29 cellular contexts compared by ENCODE assay signal in genomic region chr20:35564905-35565304, GRCh38. TPM values are rescaled to one million over a fixed set of nuclear protein-coding genes. Genes with fewer than 3 reads are reported as not detected.
"Had no signal": no experiment of that assay in that cellular context is flagged by ENCODE, and none has a peak within 500 bp of the region (broad histone marks: within the 10 kb centered on the region; RNA-seq: fewer than 3 reads in every experiment).

No MANE protein-coding gene starts in this region.

- H3K27me3 ChIP-seq: brain microvascular endothelial cell, SJCRH30 had no signal

- H3K27me3 Mint-ChIP-seq: activated CD4-positive, alpha-beta T cell treated with anti-CD3 and anti-CD28 coated beads for 36 hours; activated naive CD8-positive, alpha-beta T cell treated with anti-CD3 and anti-CD28 coated beads for 36 hours; activated T-cell treated with anti-CD3 and anti-CD28 coated beads, Interleukin-2, amount 50 U/mL, for 24 hours had no signal

- H3K36me3 ChIP-seq: brain microvascular endothelial cell, SJCRH30 had no signal

- H3K27ac ChIP-seq: brain microvascular endothelial cell, SJCRH30, SK-N-MC had no signal

- H3K36me3 Mint-ChIP-seq: activated naive CD8-positive, alpha-beta T cell treated with anti-CD3 and anti-CD28 coated beads for 36 hours; WTC11 had no signal

- H3K4me3 Mint-ChIP-seq: activated CD4-positive, alpha-beta T cell treated with anti-CD3 and anti-CD28 coated beads for 36 hours; activated CD4-positive, alpha-beta T cell treated with anti-CD3 and anti-CD28 coated beads, Interleukin-2, amount 10 ng/mL, durations not matched to agents 7 days and 5 days; activated CD8-positive, alpha-beta T cell treated with anti-CD3 and anti-CD28 coated beads, Interleukin-2, amount 10 ng/mL, durations not matched to agents 7 days and 5 days; activated naive CD8-positive, alpha-beta T cell treated with anti-CD3 and anti-CD28 coated beads for 36 hours; activated T-cell treated with anti-CD3 and anti-CD28 coated beads, Interleukin-2, amount 50 U/mL, for 24 hours; T-helper 2 cell treated with Interferon-gamma antibody and Interleukin-4, amounts not matched to agents 5 μg/mL and 100 μg/mL, for 36 hours; WTC11 had no signal

- H3K4me1 Mint-ChIP-seq: activated CD4-positive, alpha-beta T cell treated with anti-CD3 and anti-CD28 coated beads for 36 hours; activated CD4-positive, alpha-beta T cell treated with anti-CD3 and anti-CD28 coated beads, Interleukin-2, amount 10 ng/mL, durations not matched to agents 7 days and 5 days; activated naive CD8-positive, alpha-beta T cell treated with anti-CD3 and anti-CD28 coated beads for 36 hours had no signal

- DNase-seq: activated CD4-positive, alpha-beta T cell treated with anti-CD3 and anti-CD28 coated beads for 36 hours; activated CD4-positive, alpha-beta T cell treated with anti-CD3 and anti-CD28 coated beads, Interleukin-2, amount 10 ng/mL, durations not matched to agents 7 days and 5 days; activated CD4-positive, alpha-beta T cell treated with anti-CD3 and anti-CD28 coated beads, Interleukin-2, amount 50 U/mL, for 48 hours; activated CD8-positive, alpha-beta T cell treated with anti-CD3 and anti-CD28 coated beads, Interleukin-2, amount 10 ng/mL, durations not matched to agents 7 days and 5 days; activated naive CD4-positive, alpha-beta T cell; activated naive CD4-positive, alpha-beta T cell treated with anti-CD3 and anti-CD28 coated beads, Interleukin-2, amount 50 U/mL, for 16 hours; activated naive CD8-positive, alpha-beta T cell treated with anti-CD3 and anti-CD28 coated beads for 36 hours; activated T-cell treated with anti-CD3 and anti-CD28 coated beads, Interleukin-2, amount 50 U/mL, for 24 hours; amniotic stem cell; brain microvascular endothelial cell; Karpas-422; KBM-7; NCI-H1105 treated with DMSO at 0.1 percent for 48 hours; NCI-H1436; NCI-H1694; NCI-H2029; NCI-H345; NCI-H524 treated with DMSO at 0.1 percent for 48 hours; SHP77; SJCRH30 had no signal

- H3K4me1 ChIP-seq: SJCRH30 had no signal

- H3K27ac Mint-ChIP-seq: activated CD4-positive, alpha-beta T cell treated with anti-CD3 and anti-CD28 coated beads for 36 hours; activated CD4-positive, alpha-beta T cell treated with anti-CD3 and anti-CD28 coated beads, Interleukin-2, amount 10 ng/mL, durations not matched to agents 7 days and 5 days; activated CD8-positive, alpha-beta T cell treated with anti-CD3 and anti-CD28 coated beads, Interleukin-2, amount 10 ng/mL, durations not matched to agents 7 days and 5 days; activated naive CD8-positive, alpha-beta T cell treated with anti-CD3 and anti-CD28 coated beads for 36 hours; activated T-cell treated with anti-CD3 and anti-CD28 coated beads, Interleukin-2, amount 50 U/mL, for 24 hours; activated T-helper 2 cell treated with anti-CD3 and anti-CD28 coated beads, Interferon-gamma antibody, Interleukin-2, Interleukin-4, amounts not matched to agents 10 μg/mL and 5 μg/mL and 100 μg/mL, durations not matched to agents 14 hours and 24 hours and 36 hours; T-helper 2 cell treated with Interferon-gamma antibody and Interleukin-4, amounts not matched to agents 5 μg/mL and 100 μg/mL, for 36 hours; WTC11 had no signal

- H3K9me3 ChIP-seq: SJCRH30 had no signal

- H3K4me3 ChIP-seq: SJCRH30, SK-N-MC had no signal

- H3K9me3 Mint-ChIP-seq: activated CD4-positive, alpha-beta T cell treated with anti-CD3 and anti-CD28 coated beads, Interleukin-2, amount 10 ng/mL, durations not matched to agents 7 days and 5 days; activated naive CD8-positive, alpha-beta T cell treated with anti-CD3 and anti-CD28 coated beads for 36 hours; activated T-cell treated with anti-CD3 and anti-CD28 coated beads, Interleukin-2, amount 50 U/mL, for 24 hours; activated T-helper 2 cell treated with anti-CD3 and anti-CD28 coated beads, Interferon-gamma antibody, Interleukin-2, Interleukin-4, amounts not matched to agents 10 μg/mL and 5 μg/mL and 100 μg/mL, durations not matched to agents 14 hours and 24 hours and 36 hours; T-helper 2 cell treated with Interferon-gamma antibody and Interleukin-4, amounts not matched to agents 5 μg/mL and 100 μg/mL, for 36 hours; WTC11 had no signal

RNA-seq across cellular contexts. Expression of gene C20orf173, which starts 35.5 kb away (rescaled TPM):
- total RNA-seq: activated CD4-positive, alpha-beta T cell treated with anti-CD3 and anti-CD28 coated beads for 36 hours; activated CD4-positive, alpha-beta T cell treated with anti-CD3 and anti-CD28 coated beads, Interleukin-2, amount 10 ng/mL, durations not matched to agents 7 days and 5 days; activated CD8-positive, alpha-beta T cell treated with anti-CD3 and anti-CD28 coated beads, Interleukin-2, amount 10 ng/mL, durations not matched to agents 7 days and 5 days; activated naive CD8-positive, alpha-beta T cell treated with anti-CD3 and anti-CD28 coated beads for 36 hours; activated T-helper 2 cell treated with anti-CD3 and anti-CD28 coated beads, Interferon-gamma antibody, Interleukin-2, Interleukin-4, amounts not matched to agents 10 μg/mL and 5 μg/mL and 100 μg/mL, durations not matched to agents 14 hours and 24 hours and 36 hours; aorta; MCF 10A; NCI-H460; RPMI7951; SJCRH30; T-helper 1 cell treated with Interleukin-12 subunit alpha and Interleukin-12 subunit beta and Interleukin-4 antibody, amounts not matched to agents 30 ng/mL and 1 ng/mL, for 36 hours; WTC11 had no signal
- polyA plus RNA-seq: aorta had no signal
